Comparison of ENCODE assay signal across 9 cellular contexts in genomic region chr9:94950733-94951590, GRCh38.
A peak's percentile ranks its signal among the peaks of the same experiment; 100 is the strongest.
DNase-seq lines count a peak whose midpoint lies in the region; ATAC-seq and TF ChIP-seq lines count a peak whose summit lies in the region.
"Had no signal": no experiment of that assay in that cellular context is flagged by ENCODE, and none has a peak within 500 bp of the region (broad histone marks: within the 10 kb centered on the region; RNA-seq: fewer than 3 reads in every experiment).

No MANE protein-coding gene starts in this region.

- peaks cover 2% of the 10 kb centered on the region for H3K36me3 Mint-ChIP-seq in mesothelial cell of epicardium

- peak; percentile 59 for ATAC-seq in Right ventricle myocardium inferior
- ATAC-seq in HG03135 (IDR thresholded peaks at IDR 0.05; ENCODE audit: unreplicated experiment), result no peak

- DNase-seq in Right ventricle myocardium inferior (ENCODE audit: missing footprints), result no peak
- no peak for DNase-seq in cardiac septum (ENCODE audit: low spot score)
- peak; percentile 68 for DNase-seq in choroid plexus epithelial cell (ENCODE audit: low read depth)
- DNase-seq in mesothelial cell of epicardium (ENCODE audit: low spot score in 2 of 2, unreplicated experiment in 2 of 2), result no peak
- DNase-seq in posterior vena cava (ENCODE audit: low spot score), result no peak
- no peak for DNase-seq in SK-N-DZ (ENCODE audit: low spot score)
- no peak for DNase-seq in NCI-H1930 (lab: John Stamatoyannopoulos, UW)
- DNase-seq: NCI-H1417 had no signal

- TF ChIP-seq CTCF in choroid plexus epithelial cell (conservative IDR thresholded peaks at IDR 0.05; ENCODE audit: low read depth, low read length), result no peak
- no peak for TF ChIP-seq CTCF in mesothelial cell of epicardium (IDR thresholded peaks at IDR 0.05; ENCODE audit: unreplicated experiment)

- H3K4me3 Mint-ChIP-seq in mesothelial cell of epicardium, result no peak overlapping the region

- H3K27ac Mint-ChIP-seq in mesothelial cell of epicardium, result peak overlapping the region; percentile 92

- H3K4me1 Mint-ChIP-seq in mesothelial cell of epicardium, result peaks cover 59% of the 10 kb centered on the region

- H3K27me3 Mint-ChIP-seq in mesothelial cell of epicardium (ENCODE audit: low read depth), result no peaks in the 10 kb centered on the region

- intact Hi-C loops in Right ventricle myocardium inferior (cut with DNase I) (loop anchor here (2.0 to 5.0 kb wide), 2 partner anchors 46 to 84 kb away; no protein-coding TSS in a partner anchor), cardiac septum (cut with DNase I) (loop anchor here (2.0 to 5.0 kb wide), 3 partner anchors 34 to 78 kb away; no protein-coding TSS in a partner anchor), posterior vena cava (cut with DNase I) (no loop called here)

- no peak overlapping the region for H3K4me3 ChIP-seq in choroid plexus epithelial cell (ENCODE audit: low read depth, low read length)

- no peaks in the 10 kb centered on the region for H3K9me3 Mint-ChIP-seq in mesothelial cell of epicardium

Comparison
In these comparisons a context has a peak if more than half of its experiments do, and no peak if none do; other contexts are left out.
1. intact Hi-C loops: an anchor here in Right ventricle myocardium inferior (2.0 to 5.0 kb wide) and cardiac septum (2.0 to 5.0 kb wide); none called in posterior vena cava.